28 cellular contexts compared by ENCODE assay signal in the genomic region with DNA sequence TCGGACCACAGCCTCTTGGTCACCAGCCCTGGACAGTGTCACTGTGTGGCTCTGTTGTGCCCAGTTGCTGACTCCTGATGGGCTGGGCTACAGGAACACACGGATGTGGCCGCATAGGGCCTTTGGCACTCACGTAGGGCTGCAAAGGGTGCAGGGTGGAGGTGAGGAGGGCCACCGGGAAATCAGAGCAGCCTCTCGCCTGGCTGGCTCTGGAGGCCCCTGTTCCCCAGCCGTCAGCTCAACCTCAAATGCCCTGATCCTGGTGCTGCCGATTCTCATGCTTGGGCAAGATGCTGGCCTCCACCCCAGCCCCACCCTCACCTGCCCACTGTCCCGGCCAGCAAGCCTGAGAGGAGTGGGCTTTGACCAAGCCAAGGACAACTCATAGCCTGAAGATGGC. TPM values are rescaled to one million over a fixed set of nuclear protein-coding genes. Genes with fewer than 3 reads are reported as not detected.
"Had no signal": no experiment of that assay in that cellular context is flagged by ENCODE, and none has a peak within 500 bp of the region (broad histone marks: within the 10 kb centered on the region; RNA-seq: fewer than 3 reads in every experiment).

No MANE protein-coding gene starts in this region.

- H3K36me3 Mint-ChIP-seq: IgD-negative memory B cell had no signal

- H3K27ac ChIP-seq: HL-60, KMS-11, SJSA1, SK-N-MC had no signal

- H3K9me3 ChIP-seq: SJSA1 had no signal

- H3K4me2 ChIP-seq: KMS-11 had no signal

- H3K4me1 ChIP-seq: SJSA1 had no signal

- H3K4me3 Mint-ChIP-seq: IgD-negative memory B cell had no signal

- FAIRE-seq: HTR-8/SVneo, K562, RCC 7860 had no signal

- H3K9ac ChIP-seq: KMS-11 had no signal

- H3K36me3 ChIP-seq: SJSA1 had no signal

- H3K4me3 ChIP-seq: K562, SJSA1, SK-N-MC had no signal

- DNase-seq: Kasumi-1, MV-4-11, NCI-H1048, NCI-H1105, NCI-H1417, NCI-H1436 treated with DMSO at 0.1 percent for 48 hours, NCI-H1694 treated with DMSO at 0.1 percent for 48 hours, NCI-H1930, NCI-H2081, NCI-H2107, NCI-H2227 treated with DMSO at 0.1 percent for 48 hours, NCI-H446, NCI-H510A, NCI-H524 treated with DMSO at 0.1 percent for 48 hours, NCI-H69, NCI-H774, Right ventricle myocardium superior, RPMI8226, SIG-M5 had no signal

- H3K27ac Mint-ChIP-seq: IgD-negative memory B cell had no signal

RNA-seq across cellular contexts. Expression of a gene that starts 59.0 kb away (rescaled TPM):
- total RNA-seq: K562, MCF 10A, SJSA1 had no signal
- polyA plus RNA-seq: IgD-negative memory B cell, K562 had no signal
